2 cellular contexts compared by ENCODE assay signal in genomic region chr22:23213581-23214341, GRCh38.
TF ChIP-seq lines count a peak whose summit lies in the region.

No MANE protein-coding gene starts in this region.

TF ChIP-seq in WTC11, 78 proteins besides CTCF, POLR2A, EP300 and RAD21:
- no peak for TF ChIP-seq PRDM15 (CRISPR knock-in tag; IDR thresholded peaks at IDR 0.05)
- peak; percentile 70 for TF ChIP-seq ZNF121 (CRISPR knock-in tag; IDR thresholded peaks at IDR 0.05)
- no peak for TF ChIP-seq ATF3 (CRISPR knock-in tag; conservative IDR thresholded peaks at IDR 0.05)
- no peak for TF ChIP-seq ZMAT4 (CRISPR knock-in tag; IDR thresholded peaks at IDR 0.05)
- no peak for TF ChIP-seq GRHL2 (CRISPR knock-in tag; IDR thresholded peaks at IDR 0.05; ENCODE audit: insufficient replicate concordance, severe bottlenecking)
- no peak for TF ChIP-seq ZNF416 (CRISPR knock-in tag; IDR thresholded peaks at IDR 0.05)
- no peak for TF ChIP-seq USF2 (CRISPR knock-in tag; IDR thresholded peaks at IDR 0.05)
TF ChIP-seq in WTC11: peak in this region for 1.

TF ChIP-seq in HepG2, 621 proteins besides CTCF, POLR2A, EP300 and RAD21 (continued from another document):
- peak; percentile 84 for TF ChIP-seq ZNF121 (CRISPR knock-in tag; IDR thresholded peaks at IDR 0.05)
